In genomic region chr11:122851366-122852011, GRCh38 we compare ENCODE assay signal across 11 cellular contexts. TPM values are rescaled to one million over a fixed set of nuclear protein-coding genes. Genes with fewer than 3 reads are reported as not detected.
DNase-seq lines count a peak whose midpoint lies in the region; ATAC-seq, FAIRE-seq and TF ChIP-seq lines count a peak whose summit lies in the region.
"Had no signal": no experiment of that assay in that cellular context is flagged by ENCODE, and none has a peak within 500 bp of the region (broad histone marks: within the 10 kb centered on the region; RNA-seq: fewer than 3 reads in every experiment).

No MANE protein-coding gene starts in this region.

- no peak overlapping the region for H3K9ac ChIP-seq in neuronal stem cell (ENCODE audit: low read depth, low read length, poor library complexity)

- no peak overlapping the region for H3K27ac ChIP-seq in CD4-positive, alpha-beta memory T cell (ENCODE audit: low read depth, low read length)
- no peak overlapping the region for H3K27ac ChIP-seq in neuronal stem cell (replicated peaks; ENCODE audit: low read length)

- peak in 3 of 5 donors; percentile 26 to 35 (median 34) for DNase-seq in CD4-positive, alpha-beta memory T cell
- peak; percentile 11 for DNase-seq in bronchial epithelial cell (ENCODE audit: low read depth)
- no peak for DNase-seq in dermis blood vessel endothelial cell
- DNase-seq in GM10266 (ENCODE audit: extremely low spot score), result no peak
- DNase-seq in neuronal stem cell (ENCODE audit: low spot score), result no peak
- DNase-seq: NCI-H1105 had no signal

- no peak overlapping the region for H2BK15ac ChIP-seq in neuronal stem cell (ENCODE audit: low read length)

- H3K27me3 ChIP-seq in CD4-positive, alpha-beta memory T cell (ENCODE audit: insufficient read depth, low read length), result no peaks in the 10 kb centered on the region
- H3K27me3 ChIP-seq in bronchial epithelial cell (ENCODE audit: control insufficient read depth, insufficient read depth, low read length) (no peaks in the 10 kb centered on the region), neuronal stem cell (ENCODE audit: control insufficient read depth in 3 of 3, insufficient read depth in 3 of 3, low read depth in 1 of 3, low read length in 3 of 3) (no peaks in the 10 kb centered on the region)

- no peaks in the 10 kb centered on the region for H3K79me1 ChIP-seq in neuronal stem cell (ENCODE audit: low read depth, low read length)

- peak overlapping the region; percentile 15 to 31 for H3K4me3 ChIP-seq in CD4-positive, alpha-beta memory T cell (ENCODE audit: low read length in 2 of 2)
- H3K4me3 ChIP-seq in bronchial epithelial cell (ENCODE audit: low read depth, low read length) (no peak overlapping the region), neuronal stem cell (ENCODE audit: low read length in 2 of 2) (no peak overlapping the region)

- ATAC-seq in GM18907 (IDR thresholded peaks at IDR 0.05; ENCODE audit: unreplicated experiment) (peak; percentile 48), HG03521 (IDR thresholded peaks at IDR 0.05; ENCODE audit: unreplicated experiment) (peak; percentile 39), HG02610 (IDR thresholded peaks at IDR 0.05; ENCODE audit: unreplicated experiment) (no peak)

- no peaks in the 10 kb centered on the region for H3K9me3 ChIP-seq in CD4-positive, alpha-beta memory T cell (ENCODE audit: control insufficient read depth in 1 of 2, low read length in 2 of 2)
- H3K9me3 ChIP-seq in neuronal stem cell (replicated peaks in 1 of 2; ENCODE audit: control insufficient read depth in 2 of 2, insufficient read depth in 1 of 2, low read depth in 1 of 2, low read length in 2 of 2), result no peaks in the 10 kb centered on the region

- no peak overlapping the region for H4K91ac ChIP-seq in neuronal stem cell (ENCODE audit: low read depth, low read length, poor library complexity)

- TF ChIP-seq CTCF in bronchial epithelial cell (IDR thresholded peaks at IDR 0.05; ENCODE audit: insufficient read depth, low read length, severe bottlenecking), result no peak
- TF ChIP-seq CTCF in GM10266 (IDR thresholded peaks at IDR 0.05; ENCODE audit: control insufficient read depth, insufficient read depth, low read depth, missing control alignments), result no peak

- peaks cover 16 to 27% (median 22%) of the 10 kb centered on the region in 4 donors for H3K4me1 Mint-ChIP-seq in CD4-positive, alpha-beta memory T cell

- WGBS in neuronal stem cell (ENCODE audit: extremely low coverage in 2 of 2, insufficient read length in 2 of 2, insufficient replicate concordance in 1 of 2), 2 donors, result no CpG with 5 or more reads among the region's 12 CpGs

- peak overlapping the region; percentile 3 to 77 (median 72) for H3K27ac Mint-ChIP-seq in CD4-positive, alpha-beta memory T cell

- no peak overlapping the region for H4K8ac ChIP-seq in neuronal stem cell (ENCODE audit: low read depth, low read length)

- H3K9me3 Mint-ChIP-seq in CD4-positive, alpha-beta memory T cell, result peaks cover 0 to 3% (median 0%) of the 10 kb centered on the region in 8 donors

- no peak overlapping the region for H2BK12ac ChIP-seq in neuronal stem cell (ENCODE audit: low read length)

- H3K27me3 Mint-ChIP-seq in CD4-positive, alpha-beta memory T cell, result no peaks in the 10 kb centered on the region

- H3K4ac ChIP-seq in neuronal stem cell (ENCODE audit: low read length), result no peak overlapping the region

- no peaks in the 10 kb centered on the region for H3K36me3 Mint-ChIP-seq in CD4-positive, alpha-beta memory T cell

- CTCF ChIA-PET in CD4-positive, alpha-beta memory T cell (lab: Charles Lee; ENCODE audit: partially characterized antibody), result interaction anchor here (0.5 to 8.4 kb wide), 21 partner anchors 8 to 271 kb away, joined by 3 to 175 read pairs (median 11); no protein-coding TSS in a partner anchor

- no peak for FAIRE-seq in bronchial epithelial cell (lab: Jason Lieb, UNC)
- FAIRE-seq: H54 had no signal

- peak overlapping the region; percentile 57 to 80 (median 71) for H3K4me3 Mint-ChIP-seq in CD4-positive, alpha-beta memory T cell

- POLR2A ChIA-PET in CD4-positive, alpha-beta memory T cell (lab: Charles Lee; ENCODE audit: partially characterized antibody), result interaction anchor here (0.6 to 2.4 kb wide), 6 partner anchors 9 to 895 kb away, joined by 3 to 23 read pairs (median 5); partner anchors contain the start of genes CRTAM and HSPA8

- intact Hi-C loops in CD4-positive, alpha-beta memory T cell (cut with micrococcal nuclease), result loop anchor here (5.0 kb wide), 1 partner anchor 39 kb away; no protein-coding TSS in a partner anchor

- no peak overlapping the region for H2AK5ac ChIP-seq in neuronal stem cell (ENCODE audit: low read depth, low read length)

- H2AFZ ChIP-seq in neuronal stem cell (ENCODE audit: low read length), result no peak overlapping the region

- H2BK120ac ChIP-seq in neuronal stem cell (ENCODE audit: low read depth, low read length), result no peak overlapping the region

- no peaks in the 10 kb centered on the region for H3K36me3 ChIP-seq in CD4-positive, alpha-beta memory T cell (ENCODE audit: insufficient read depth, low read length)
- H3K36me3 ChIP-seq in bronchial epithelial cell (ENCODE audit: control insufficient read depth, insufficient read depth, low read length), result no peaks in the 10 kb centered on the region
- no peaks in the 10 kb centered on the region for H3K36me3 ChIP-seq in neuronal stem cell (replicated peaks in 1 of 2; ENCODE audit: control insufficient read depth in 2 of 2, insufficient read depth in 2 of 2, low read length in 2 of 2)

- no peak overlapping the region for H2BK5ac ChIP-seq in neuronal stem cell (ENCODE audit: low read length)

- no peak overlapping the region for H3K18ac ChIP-seq in neuronal stem cell (ENCODE audit: low read length)

- peaks cover 21% of the 10 kb centered on the region for H3K4me1 ChIP-seq in CD4-positive, alpha-beta memory T cell (ENCODE audit: insufficient read depth, low read length)
- H3K4me1 ChIP-seq in neuronal stem cell (ENCODE audit: control insufficient read depth in 2 of 2, insufficient read depth in 1 of 2, low read depth in 1 of 2, low read length in 2 of 2), result peaks cover 5 to 10% of the 10 kb centered on the region in 2 donors

- H3K14ac ChIP-seq in neuronal stem cell (ENCODE audit: low read length), result no peak overlapping the region

- H3K23ac ChIP-seq in neuronal stem cell (ENCODE audit: low read depth, low read length, poor library complexity), result no peak overlapping the region

- H3K4me2 ChIP-seq in neuronal stem cell (ENCODE audit: insufficient read depth, low read length, poor library complexity, severe bottlenecking), result no peak overlapping the region

RNA-seq across cellular contexts. Expression of gene CRTAM, which starts 13.2 kb away (rescaled TPM):
- under 1 TPM; 0.38 to 0.44 TPM for total RNA-seq in CD4-positive, alpha-beta memory T cell
- 1 to 10 TPM in 1 of 2 donors, under 1 TPM in 1; 0.30 to 2.1 TPM for polyA plus RNA-seq in CD4-positive, alpha-beta memory T cell
- total RNA-seq in bronchial epithelial cell (0.79 TPM in 1 of 2 replicates, not detected in the other), dermis blood vessel endothelial cell (not detected in 2 replicates)
- polyA plus RNA-seq in neuronal stem cell (2013, experiment 1 of 2), result not detected
- not detected for polyA plus RNA-seq in neuronal stem cell (2013, experiment 2 of 2)
- total RNA-seq: chondrocyte had no signal

RNA-seq across cellular contexts. Expression of gene JHY, which starts 31.1 kb away (rescaled TPM):
- total RNA-seq in CD4-positive, alpha-beta memory T cell, result 1 to 10 TPM; 5.4 TPM
- 1 to 10 TPM; 1.5 to 3.9 TPM for polyA plus RNA-seq in CD4-positive, alpha-beta memory T cell
- total RNA-seq in bronchial epithelial cell, result 1.1 and 2.9 TPM in 2 replicates
- 0.47 and 0.51 TPM in 2 replicates for total RNA-seq in dermis blood vessel endothelial cell
- polyA plus RNA-seq in neuronal stem cell (2013, experiment 1 of 2), result 2.7 TPM
- 2.9 TPM for polyA plus RNA-seq in neuronal stem cell (2013, experiment 2 of 2)

Comparison
In these comparisons a context has a peak if more than half of its experiments do, and no peak if none do; other contexts are left out.
1. DNase-seq: peak in CD4-positive, alpha-beta memory T cell (3 of 5) and bronchial epithelial cell (single experiment); none in dermis blood vessel endothelial cell (single experiment), GM10266 (single experiment) and neuronal stem cell (single experiment).
2. H3K4me3 ChIP-seq: peak in CD4-positive, alpha-beta memory T cell (2 of 2); none in bronchial epithelial cell (single experiment) and neuronal stem cell (0 of 2).